ENCODE assay signal across 34 cellular contexts in genomic region chr13:51363625-51364024, GRCh38. TPM values are rescaled to one million over a fixed set of nuclear protein-coding genes. Genes with fewer than 3 reads are reported as not detected.
"Had no signal": no experiment of that assay in that cellular context is flagged by ENCODE, and none has a peak within 500 bp of the region (broad histone marks: within the 10 kb centered on the region; RNA-seq: fewer than 3 reads in every experiment).

No MANE protein-coding gene starts in this region.

- H2AFZ ChIP-seq: hepatocyte had no signal

- H3K27ac Mint-ChIP-seq: mesothelial cell of epicardium, nephron progenitor cell had no signal

- H3K4me2 ChIP-seq: hepatocyte, smooth muscle cell had no signal

- H3K27ac ChIP-seq: coronary artery, esophagus muscularis mucosa, foreskin keratinocyte, gastroesophageal sphincter, heart left ventricle, hepatocyte, prostate gland, right atrium auricular region, thoracic aorta, tibial nerve, upper lobe of right lung, vagina had no signal

- DNase-seq: effector memory CD4-positive, alpha-beta T cell; heart left ventricle; kidney; mucosa of descending colon; naive B cell; nephron progenitor cell; nucleus accumbens; stimulated activated CD4-positive, alpha-beta T cell treated with anti-CD3 and anti-CD28 coated beads, Interleukin-12 subunit alpha, Interleukin-12 subunit beta, amount 100 ng/mL, for 4 hours; stimulated activated CD4-positive, alpha-beta T cell treated with anti-CD3 and anti-CD28 coated beads, Interleukin-1b, Interleukin-23, amount 100 ng/mL, for 48 hours; stimulated activated CD4-positive, alpha-beta T cell treated with anti-CD3 and anti-CD28 coated beads, Interleukin-4, amount 100 ng/mL, for 1 hour; stimulated activated CD8-positive, alpha-beta memory T cell treated with anti-CD3 and anti-CD28 coated beads, Interleukin-4, amount 100 ng/mL, for 48 hours; stimulated activated naive CD4-positive, alpha-beta T cell treated with Interleukin-2 at 50 U/mL for 16 hours; upper lobe of right lung had no signal

- H3K27me3 Mint-ChIP-seq: naive B cell had no signal

- H3K4me1 ChIP-seq: gastroesophageal sphincter, heart left ventricle, prostate gland, right atrium auricular region, tibial nerve, upper lobe of right lung, vagina had no signal

- H3K9me3 ChIP-seq: esophagus muscularis mucosa, gastroesophageal sphincter, heart left ventricle, mucosa of descending colon, prostate gland, right atrium auricular region, thoracic aorta, tibial nerve, upper lobe of right lung, vagina had no signal

- FAIRE-seq: endothelial cell of umbilical vein, kidney had no signal

- ATAC-seq: gastroesophageal sphincter, heart left ventricle, left lobe of liver, mucosa of descending colon, sciatic nerve, upper lobe of right lung had no signal

- H3K9me3 Mint-ChIP-seq: mesothelial cell of epicardium, naive B cell, nephron progenitor cell had no signal

- H3K27me3 ChIP-seq: esophagus muscularis mucosa, foreskin keratinocyte, gastroesophageal sphincter, heart left ventricle, hepatocyte, right atrium auricular region, tibial nerve, upper lobe of right lung, vagina had no signal

- H3K4me1 Mint-ChIP-seq: mesothelial cell of epicardium, naive B cell, nephron progenitor cell had no signal

- H3K4me3 ChIP-seq: coronary artery, esophagus muscularis mucosa, gastroesophageal sphincter, heart left ventricle, hepatocyte, lung, mucosa of descending colon, prostate gland, right atrium auricular region, smooth muscle cell, thoracic aorta, tibial nerve, upper lobe of right lung, vagina had no signal

- H3K4me3 Mint-ChIP-seq: mesothelial cell of epicardium, naive B cell, nephron progenitor cell had no signal

- H3K79me2 ChIP-seq: hepatocyte had no signal

RNA-seq across cellular contexts. Expression of gene SERPINE3, which starts 24.1 kb away (rescaled TPM):
- total RNA-seq: dermis blood vessel endothelial cell, endothelial cell of umbilical vein, epithelial cell of proximal tubule, esophagus muscularis mucosa, fibroblast of lung, foreskin keratinocyte, kidney, left lobe of liver, liver, lung, mucosa of descending colon, osteocyte, prostate gland, right atrium auricular region, smooth muscle cell, upper lobe of right lung, vagina had no signal
- polyA plus RNA-seq: endothelial cell of umbilical vein, fibroblast of lung, foreskin keratinocyte, heart left ventricle, lung, smooth muscle cell had no signal
